Comparison of ENCODE assay signal across 8 cellular contexts in the genomic region with DNA sequence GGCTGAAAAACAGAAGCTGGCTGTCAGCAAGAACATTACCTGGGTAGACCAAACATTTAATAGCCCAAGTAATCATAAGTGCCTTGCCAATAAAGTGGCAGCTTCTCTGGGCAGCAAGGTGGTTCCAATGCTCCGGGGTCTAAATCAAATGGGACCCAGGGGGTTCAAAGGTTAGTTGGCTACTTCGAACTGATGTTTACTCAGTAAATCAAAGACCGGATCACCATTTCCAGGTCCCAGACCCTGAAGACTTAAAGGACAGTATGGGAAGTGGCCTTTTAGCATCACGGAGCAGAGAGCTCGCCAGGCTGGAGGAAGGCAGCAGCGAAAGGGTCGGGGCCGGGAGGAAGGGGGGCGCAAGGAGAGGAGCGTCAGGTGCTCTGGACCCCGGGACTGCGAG. TPM values are rescaled to one million over a fixed set of nuclear protein-coding genes. Genes with fewer than 3 reads are reported as not detected.
DNase-seq lines count a peak whose midpoint lies in the region; ATAC-seq, FAIRE-seq and TF ChIP-seq lines count a peak whose summit lies in the region.

No MANE protein-coding gene starts in this region.

- TF ChIP-seq CTCF in A549 (IDR thresholded peaks at IDR 0.05) (no peak), HL-60 (IDR thresholded peaks at IDR 0.05; ENCODE audit: insufficient read depth, low read length) (no peak), bronchial epithelial cell (IDR thresholded peaks at IDR 0.05; ENCODE audit: insufficient read depth, low read length, severe bottlenecking) (no peak)

- DNase-seq in A549 (ENCODE audit: low read depth in 1 of 2, low spot score in 1 of 2) (no peak), HL-60 (ENCODE audit: low read depth in 1 of 2, low spot score in 1 of 2) (no peak), bronchial epithelial cell (ENCODE audit: low read depth) (no peak), C1 segment of cervical spinal cord (lab: John Stamatoyannopoulos, UW) (no peak), ACHN (no peak), NAMALWA (ENCODE audit: low spot score) (no peak)
- no peak for DNase-seq in stimulated activated CD4-positive, alpha-beta T cell treated with anti-CD3 and anti-CD28 coated beads, Interleukin-1b, Interleukin-23, amount 100 ng/mL, for 48 hours

- peaks cover 39% of the 10 kb centered on the region for H3K4me1 ChIP-seq in A549
- H3K4me1 ChIP-seq in mucosa of stomach (ENCODE audit: control insufficient read depth, insufficient read depth, low read length) = peaks cover 9% of the 10 kb centered on the region

- FAIRE-seq in A549 (lab: Jason Lieb, UNC) (peak; percentile 18), bronchial epithelial cell (lab: Jason Lieb, UNC) (no peak)

- H3K4me2 ChIP-seq in A549 = peak overlapping the region; percentile 81

- H3K4me3 ChIP-seq in A549 (peak overlapping the region; percentile 99), HL-60 (replicated peaks; ENCODE audit: insufficient read depth, low read length) (peak overlapping the region; percentile 56), bronchial epithelial cell (ENCODE audit: low read depth, low read length) (peak overlapping the region; percentile 57), mucosa of stomach (ENCODE audit: low read length) (peak overlapping the region; percentile 41)

- no peak for ATAC-seq in A549

- POLR2A ChIA-PET in A549 (lab: Yijun Ruan, JAX) = no interaction called here

- H3K9me3 ChIP-seq in A549 = no peaks in the 10 kb centered on the region
- H3K9me3 ChIP-seq in mucosa of stomach (ENCODE audit: control insufficient read depth, low read length) = no peaks in the 10 kb centered on the region

- no peaks in the 10 kb centered on the region for H3K27me3 ChIP-seq in HL-60 (ENCODE audit: insufficient read depth, poor library complexity, severe bottlenecking)
- no peaks in the 10 kb centered on the region for H3K27me3 ChIP-seq in bronchial epithelial cell (ENCODE audit: control insufficient read depth, insufficient read depth, low read length)
- no peaks in the 10 kb centered on the region for H3K27me3 ChIP-seq in mucosa of stomach (ENCODE audit: control insufficient read depth, insufficient read depth, low read length)

- H3K27ac ChIP-seq in A549 (peak overlapping the region; percentile 86 to 99), HL-60 (replicated peaks) (peak overlapping the region; percentile 73)

- TF ChIP-seq POLR2A in A549 (IDR thresholded peaks at IDR 0.05; ENCODE audit: low read length) = no peak

- in situ Hi-C loops in ACHN (cut with HindIII; ENCODE audit: low pct_ligation_motif_present, low pct_unique_long_range_greater_than_20kb, low sequenced_read_pairs) = no loop called here

- WGBS in A549 (ENCODE audit: missing lambda C conversion rate) = 3% methylated on average over 11 of the region's 12 CpGs

- TF ChIP-seq RAD21 in A549 (conservative IDR thresholded peaks at IDR 0.05 in 1 of 2, IDR thresholded peaks at IDR 0.05 in 1 of 2) = no peak

- TF ChIP-seq EP300 in A549 (IDR thresholded peaks at IDR 0.05) = no peak

- peak overlapping the region; percentile 55 for H3K9ac ChIP-seq in mucosa of stomach (ENCODE audit: low read length)

- CTCF ChIA-PET in A549 (lab: Yijun Ruan, JAX) = interaction anchor here (1.0 kb wide), 1 partner anchor 12 kb away, joined by 3 read pairs; no protein-coding TSS in a partner anchor

- no peaks in the 10 kb centered on the region for H3K36me3 ChIP-seq in bronchial epithelial cell (ENCODE audit: control insufficient read depth, insufficient read depth, low read length)
- H3K36me3 ChIP-seq in mucosa of stomach (ENCODE audit: control insufficient read depth, insufficient read depth, low read length) = no peaks in the 10 kb centered on the region

TF ChIP-seq in A549, 52 proteins besides CTCF, POLR2A, EP300 and RAD21:
- no peak for TF ChIP-seq GATA3 (IDR thresholded peaks at IDR 0.05; ENCODE audit: borderline replicate concordance)
- no peak for TF ChIP-seq ZSCAN20 (CRISPR knock-in tag; IDR thresholded peaks at IDR 0.05)
- no peak for TF ChIP-seq E2F6 (IDR thresholded peaks at IDR 0.05; ENCODE audit: borderline replicate concordance, low read depth)
- no peak for TF ChIP-seq KDM5A (IDR thresholded peaks at IDR 0.05)
- TF ChIP-seq HOXB13 (CRISPR knock-in tag; IDR thresholded peaks at IDR 0.05; ENCODE audit: low read depth) = no peak
- no peak for TF ChIP-seq NFE2L2 (conservative IDR thresholded peaks at IDR 0.05; ENCODE audit: low read length)
- no peak for TF ChIP-seq PBX3 (IDR thresholded peaks at IDR 0.05)
- TF ChIP-seq HMGXB4 (CRISPR knock-in tag; IDR thresholded peaks at IDR 0.05; ENCODE audit: borderline replicate concordance) = no peak
- TF ChIP-seq FOSB (CRISPR knock-in tag; IDR thresholded peaks at IDR 0.05) = no peak
- no peak for TF ChIP-seq MYC (IDR thresholded peaks at IDR 0.05; ENCODE audit: borderline replicate concordance, low read length)
- no peak for TF ChIP-seq ZFP36 (IDR thresholded peaks at IDR 0.05; ENCODE audit: borderline replicate concordance, partially characterized antibody)
- no peak for TF ChIP-seq KDM1A (IDR thresholded peaks at IDR 0.05; ENCODE audit: low read depth)

RNA-seq across cellular contexts. Expression of gene SH3KBP1, which starts 1.0 kb away (rescaled TPM):
- polyA plus RNA-seq in A549 (2011; rRNA removed) (67.0 and 83.0 TPM in 2 replicates), A549 (2017; fragmentation: RNase III; extraction: RNeasy Plus Mini Kit Qiagen cat#74134 plus additional on column Dnase treatment) (64.5 to 77.5 TPM (median 67.7 TPM) in 3 replicates)
- 26.9 and 27.6 TPM in 2 replicates for polyA plus RNA-seq in A549 (2012; cell fraction: cytosol; rRNA removed)
- polyA plus RNA-seq in A549 (2012; cell fraction: nucleus; rRNA removed) = 19.7 and 22.2 TPM in 2 replicates
- 41.8 and 44.6 TPM in 2 replicates for polyA minus RNA-seq in A549 (2011; rRNA and poly(A)+ RNA removed)
- total RNA-seq in bronchial epithelial cell = 6.6 and 17.0 TPM in 2 replicates

Comparison
In these comparisons a context has a peak if more than half of its experiments do, and no peak if none do; other contexts are left out.
1. H3K4me3 ChIP-seq: peak in every context shown above with its lines; median percentile 99 in A549; 57 in bronchial epithelial cell; 56 in HL-60; 41 in mucosa of stomach.